In the genomic region with DNA sequence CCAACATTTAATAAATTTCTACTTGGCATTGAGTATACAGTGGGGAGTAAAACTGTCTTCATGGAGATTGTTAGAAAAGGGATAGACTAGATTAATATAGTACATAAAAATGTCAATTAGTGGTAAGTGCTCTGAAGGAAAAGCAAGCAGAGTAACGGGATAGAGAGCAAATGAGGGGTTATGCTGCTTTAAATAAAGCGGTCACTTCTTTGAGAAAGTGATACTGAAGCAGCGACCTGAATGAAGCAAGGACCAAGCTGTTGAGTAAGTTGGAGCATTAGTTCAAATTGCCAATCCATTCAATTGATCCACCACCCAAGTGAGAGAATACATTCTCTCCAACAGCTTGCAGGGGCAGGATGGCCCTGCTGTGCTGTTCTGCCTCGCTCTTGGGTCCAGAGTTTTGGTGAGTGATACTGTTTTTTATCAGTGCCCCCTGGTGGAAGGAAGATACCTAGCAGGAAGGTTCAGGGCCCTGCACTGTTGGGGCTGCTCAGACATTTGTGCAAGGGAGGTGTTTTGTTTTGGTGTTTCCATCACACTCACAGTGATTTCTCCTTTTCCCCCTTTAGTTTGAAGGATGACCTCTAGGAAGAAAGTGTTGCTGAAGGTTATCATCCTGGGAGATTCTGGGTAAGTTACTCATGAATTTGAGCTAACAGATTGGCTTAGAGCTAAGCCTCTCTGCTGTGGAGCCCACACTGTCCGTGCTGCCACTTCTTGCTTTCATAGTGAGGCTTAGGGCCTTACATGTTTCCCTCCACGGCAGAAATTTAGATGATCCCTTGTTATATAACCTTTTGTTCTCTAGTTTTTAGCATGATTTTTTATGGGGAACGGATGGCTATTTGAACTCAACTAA, we compare ENCODE assay signal across 8 cellular contexts.
A peak's percentile ranks its signal among the peaks of the same experiment; 100 is the strongest.
DNase-seq lines count a peak whose midpoint lies in the region; ATAC-seq, FAIRE-seq and TF ChIP-seq lines count a peak whose summit lies in the region.

No MANE protein-coding gene starts in this region.

- H3K36me3 Mint-ChIP-seq in activated T-cell treated with anti-CD3 and anti-CD28 coated beads, Interleukin-2, amount 50 U/mL, for 24 hours (ENCODE audit: low read depth) = peaks cover 69% of the 10 kb centered on the region
- H3K36me3 Mint-ChIP-seq in neural crest cell (ENCODE audit: low read depth) = peaks cover 9% of the 10 kb centered on the region
- peaks cover 24% of the 10 kb centered on the region for H3K36me3 Mint-ChIP-seq in type B pancreatic cell

- H3K4me1 Mint-ChIP-seq in activated T-cell treated with anti-CD3 and anti-CD28 coated beads, Interleukin-2, amount 50 U/mL, for 24 hours (ENCODE audit: low read depth) = peaks cover 94% of the 10 kb centered on the region
- peaks cover 25% of the 10 kb centered on the region for H3K4me1 Mint-ChIP-seq in neural crest cell
- H3K4me1 Mint-ChIP-seq in type B pancreatic cell (ENCODE audit: unreplicated experiment) = peaks cover 33% of the 10 kb centered on the region

- CTCF ChIA-PET in OCI-LY7 (lab: Charles Lee; ENCODE audit: unreplicated experiment) = interaction anchor here (0.6 to 1.0 kb wide), 2 partner anchors 115 to 211 kb away, joined by 4 to 5 read pairs; no protein-coding TSS in a partner anchor

- intact Hi-C loops in OCI-LY7 (cut with micrococcal nuclease; ENCODE audit: unreplicated experiment) = loop anchor here (1.0 kb wide), 2 partner anchors 115 to 178 kb away; no protein-coding TSS in a partner anchor

- H3K79me2 ChIP-seq in OCI-LY7 (ENCODE audit: insufficient read depth, low read depth, low read length) = peaks cover 19% of the 10 kb centered on the region; the same call in 1 of the 2 replicates

- no peaks in the 10 kb centered on the region for H3K9me2 ChIP-seq in OCI-LY7 (ENCODE audit: insufficient read depth, low read length)

- H3K9me3 ChIP-seq in OCI-LY7 (ENCODE audit: low read length) = no peaks in the 10 kb centered on the region

- in situ Hi-C loops in Caki2 (cut with HindIII; ENCODE audit: low pct_unique_long_range_greater_than_20kb, low sequenced_read_pairs) = no loop called here

- no peak for FAIRE-seq in HTR-8/SVneo (lab: Jason Lieb, UNC)

- BruUV-seq in OCI-LY7 (replicated peaks; lab: Mats Ljungman, UMichigan) = no TSS peak

- H3K4me1 ChIP-seq in OCI-LY7 (ENCODE audit: insufficient read depth, low read length, poor library complexity, severe bottlenecking) = peaks cover 10% of the 10 kb centered on the region

- H3K4me3 Mint-ChIP-seq in activated T-cell treated with anti-CD3 and anti-CD28 coated beads, Interleukin-2, amount 50 U/mL, for 24 hours = peak overlapping the region; percentile 31
- no peak overlapping the region for H3K4me3 Mint-ChIP-seq in neural crest cell
- H3K4me3 Mint-ChIP-seq in type B pancreatic cell = no peak overlapping the region

- peaks cover 42% of the 10 kb centered on the region for H3K36me3 ChIP-seq in OCI-LY7 (ENCODE audit: insufficient read depth, low read length)

- TF ChIP-seq CTCF in OCI-LY7 (conservative IDR thresholded peaks at IDR 0.05; ENCODE audit: low read length) (peak; percentile 88), neural crest cell (conservative IDR thresholded peaks at IDR 0.05) (peak; percentile 84), type B pancreatic cell (conservative IDR thresholded peaks at IDR 0.05) (peak; percentile 86)

- no peak overlapping the region for H2AFZ ChIP-seq in OCI-LY7 (ENCODE audit: low read length)

- H3K27ac ChIP-seq in OCI-LY7 (ENCODE audit: low read depth, low read length, poor library complexity, severe bottlenecking) = no peak overlapping the region

- DNase-seq in Caki2 (ENCODE audit: low read depth) (peak; percentile 55), HTR-8/SVneo (ENCODE audit: insufficient read length, low spot score) (peak; percentile 63), OCI-LY7 (ENCODE audit: low spot score) (peak; percentile 77), fibroblast of gingiva (ENCODE audit: low read depth) (peak; percentile 50), neural crest cell (ENCODE audit: low read depth, low spot score) (peak; percentile 48), type B pancreatic cell (ENCODE audit: extremely low spot score, unreplicated experiment) (no peak)
- DNase-seq in activated T-cell treated with anti-CD3 and anti-CD28 coated beads, Interleukin-2, amount 50 U/mL, for 24 hours = peak; percentile 65

- POLR2A ChIA-PET in OCI-LY7 (lab: Charles Lee) = interaction anchor here (0.7 to 2.3 kb wide), 3 partner anchors 9 to 1175 kb away, joined by 3 to 11 read pairs (median 4); no protein-coding TSS in a partner anchor

- ATAC-seq in GM19467 (IDR thresholded peaks at IDR 0.05; ENCODE audit: unreplicated experiment) = peak; percentile 74

- peak overlapping the region; percentile 94 for H3K27ac Mint-ChIP-seq in activated T-cell treated with anti-CD3 and anti-CD28 coated beads, Interleukin-2, amount 50 U/mL, for 24 hours
- H3K27ac Mint-ChIP-seq in neural crest cell (ENCODE audit: unreplicated experiment) (peak overlapping the region; percentile 16), type B pancreatic cell (peak overlapping the region; percentile 9)

- no peak overlapping the region for H3K4me3 ChIP-seq in OCI-LY7 (ENCODE audit: low read depth, low read length, poor library complexity, severe bottlenecking)

- H3K9me3 Mint-ChIP-seq in activated T-cell treated with anti-CD3 and anti-CD28 coated beads, Interleukin-2, amount 50 U/mL, for 24 hours = no peaks in the 10 kb centered on the region
- no peaks in the 10 kb centered on the region for H3K9me3 Mint-ChIP-seq in neural crest cell
- no peaks in the 10 kb centered on the region for H3K9me3 Mint-ChIP-seq in type B pancreatic cell

- no peak overlapping the region for H3K4me2 ChIP-seq in OCI-LY7 (ENCODE audit: low read length)

- H4K20me1 ChIP-seq in OCI-LY7 (ENCODE audit: insufficient read depth, low read length) = peaks cover 5% of the 10 kb centered on the region; the same call in 1 of the 2 replicates

- H3K27me3 Mint-ChIP-seq in activated T-cell treated with anti-CD3 and anti-CD28 coated beads, Interleukin-2, amount 50 U/mL, for 24 hours = no peaks in the 10 kb centered on the region
- H3K27me3 Mint-ChIP-seq in neural crest cell (ENCODE audit: low read depth) (no peaks in the 10 kb centered on the region), type B pancreatic cell (no peaks in the 10 kb centered on the region)

Comparison
In these comparisons a context has a peak if more than half of its experiments do, and no peak if none do; other contexts are left out.
1. H3K27ac Mint-ChIP-seq: peak in every context shown above with its lines; median percentile 94 in activated T-cell treated with anti-CD3 and anti-CD28 coated beads, Interleukin-2, amount 50 U/mL, for 24 hours; 16 in neural crest cell; 9 in type B pancreatic cell.